9 cellular contexts compared by ENCODE assay signal in the genomic region with DNA sequence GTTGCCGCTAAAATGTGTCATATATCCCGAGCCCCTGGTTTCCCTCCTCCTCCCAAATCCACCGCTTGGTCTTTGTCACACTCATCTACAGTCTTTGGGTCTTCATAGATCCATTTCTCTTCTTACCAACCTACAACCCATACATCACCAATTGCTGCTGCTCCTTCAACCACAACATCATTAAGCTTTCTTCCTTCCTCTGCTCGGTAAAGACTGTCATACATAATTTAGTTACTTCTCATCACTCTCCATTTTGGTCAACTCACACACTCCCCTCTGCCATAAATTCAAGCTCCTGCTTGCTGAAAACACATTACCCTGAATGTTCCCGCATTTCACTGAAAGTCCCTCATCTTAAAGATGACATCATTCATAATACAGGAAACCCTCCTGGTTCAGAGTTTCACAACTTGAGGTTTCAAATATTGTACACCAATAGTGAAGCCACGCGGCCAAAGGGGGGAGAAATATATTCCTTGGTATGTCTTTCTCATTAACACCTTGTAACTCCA. TPM values are rescaled to one million over a fixed set of nuclear protein-coding genes. Genes with fewer than 3 reads are reported as not detected.
DNase-seq lines count a peak whose midpoint lies in the region; ATAC-seq and TF ChIP-seq lines count a peak whose summit lies in the region.
"Had no signal": no experiment of that assay in that cellular context is flagged by ENCODE, and none has a peak within 500 bp of the region (broad histone marks: within the 10 kb centered on the region; RNA-seq: fewer than 3 reads in every experiment).

No MANE protein-coding gene starts in this region.

- peaks cover 15% of the 10 kb centered on the region for H3K36me3 ChIP-seq in endodermal cell (ENCODE audit: control insufficient read depth, insufficient read depth, low read length)

- H3K9me3 ChIP-seq in endodermal cell (ENCODE audit: control insufficient read depth, low read length): no peaks in the 10 kb centered on the region

- peak; percentile 13 for ATAC-seq in HG03280 (IDR thresholded peaks at IDR 0.05; ENCODE audit: unreplicated experiment)
- peak; percentile 62 for ATAC-seq in activated T-helper 17 cell treated with anti-CD3 and anti-CD28 coated beads, Interleukin-2, amount 50 U/mL, for 72 hours (replicated peaks)
- ATAC-seq in stimulated activated naive CD8-positive, alpha-beta T cell treated with anti-CD3 and anti-CD28 coated beads, Interleukin-15, Interleukin-2, amounts not matched to agents 100 U/mL and 50 U/mL, for 24 hours: peak; percentile 11
- ATAC-seq: foreskin keratinocyte had no signal

- no peaks in the 10 kb centered on the region for H3K27me3 ChIP-seq in endodermal cell (ENCODE audit: control insufficient read depth, insufficient read depth, low read length, poor library complexity, severe bottlenecking)

- H3K4me1 ChIP-seq in endodermal cell (ENCODE audit: control insufficient read depth, insufficient read depth, low read length): peaks cover 6% of the 10 kb centered on the region
- H3K4me1 ChIP-seq: foreskin keratinocyte had no signal

- H3K4me1 Mint-ChIP-seq in activated T-helper 17 cell treated with anti-CD3 and anti-CD28 coated beads, Interleukin-2, amount 50 U/mL, for 72 hours: peaks cover 15% of the 10 kb centered on the region
- peaks cover 31% of the 10 kb centered on the region for H3K4me1 Mint-ChIP-seq in endodermal cell

- H3K9ac ChIP-seq in endodermal cell (ENCODE audit: extremely low read depth, low read length, poor library complexity, severe bottlenecking): no peak overlapping the region

- peak overlapping the region; percentile 60 for H3K4me3 Mint-ChIP-seq in activated T-helper 17 cell treated with anti-CD3 and anti-CD28 coated beads, Interleukin-2, amount 50 U/mL, for 72 hours
- no peak overlapping the region for H3K4me3 Mint-ChIP-seq in endodermal cell

- DNase-seq in activated CD4-positive, alpha-beta T cell treated with anti-CD3 and anti-CD28 coated beads for 4 hours: peak; percentile 13 to 20
- DNase-seq in activated CD4-positive, alpha-beta T cell treated with anti-CD3 and anti-CD28 coated beads for 1 hour: no peak
- peak; percentile 32 for DNase-seq in stimulated activated naive CD8-positive, alpha-beta T cell treated with anti-CD3 and anti-CD28 coated beads, Interleukin-15, Interleukin-2, amounts not matched to agents 100 U/mL and 50 U/mL, for 24 hours
- DNase-seq in NCI-H146 (lab: John Stamatoyannopoulos, UW) (no peak), superior temporal gyrus (ENCODE audit: extremely low spot score) (no peak), endodermal cell (no peak)

- WGBS in endodermal cell (ENCODE audit: insufficient coverage in 1 of 2, insufficient read length in 1 of 2), 2 experiments: 97 to 99% methylated on average over 5 to 7 of the region's 7 CpGs

- peaks cover 4% of the 10 kb centered on the region for H3K27me3 Mint-ChIP-seq in activated T-helper 17 cell treated with anti-CD3 and anti-CD28 coated beads, Interleukin-2, amount 50 U/mL, for 72 hours
- H3K27me3 Mint-ChIP-seq in endodermal cell (ENCODE audit: insufficient read depth): peaks cover 2% of the 10 kb centered on the region

- no peaks in the 10 kb centered on the region for H3K9me3 Mint-ChIP-seq in activated T-helper 17 cell treated with anti-CD3 and anti-CD28 coated beads, Interleukin-2, amount 50 U/mL, for 72 hours
- H3K9me3 Mint-ChIP-seq in endodermal cell: no peaks in the 10 kb centered on the region

- no peak overlapping the region for H3K27ac ChIP-seq in endodermal cell (ENCODE audit: low read depth, low read length)
- H3K27ac ChIP-seq: foreskin keratinocyte had no signal

- H3K4me3 ChIP-seq in endodermal cell (ENCODE audit: low read length): no peak overlapping the region

- H3K36me3 Mint-ChIP-seq in activated T-helper 17 cell treated with anti-CD3 and anti-CD28 coated beads, Interleukin-2, amount 50 U/mL, for 72 hours (ENCODE audit: low read depth): peaks cover 24% of the 10 kb centered on the region
- peaks cover 16% of the 10 kb centered on the region for H3K36me3 Mint-ChIP-seq in endodermal cell (ENCODE audit: low read depth)

- TF ChIP-seq CTCF in endodermal cell (conservative IDR thresholded peaks at IDR 0.05): no peak

- H3K27ac Mint-ChIP-seq in activated T-helper 17 cell treated with anti-CD3 and anti-CD28 coated beads, Interleukin-2, amount 50 U/mL, for 72 hours: peak overlapping the region; percentile 69
- no peak overlapping the region for H3K27ac Mint-ChIP-seq in endodermal cell

RNA-seq across cellular contexts. Expression of gene DCTD, which starts 1.7 kb away (rescaled TPM):
- total RNA-seq in activated T-helper 17 cell treated with anti-CD3 and anti-CD28 coated beads, Interleukin-2, amount 50 U/mL, for 72 hours: 100 to 1,000 TPM in 1 of 2 donors, 10 to 100 TPM in 1; 81.0 to 125 TPM
- total RNA-seq in endodermal cell: 100 to 1,000 TPM; 104 to 111 TPM
- 80.2 TPM for polyA plus RNA-seq in endodermal cell (2013, experiment 1 of 2)
- polyA plus RNA-seq in endodermal cell (2013, experiment 2 of 2): 68.5 TPM

Comparison
In these comparisons a context has a peak if more than half of its experiments do, and no peak if none do; other contexts are left out.
1. DNase-seq: peak in activated CD4-positive, alpha-beta T cell treated with anti-CD3 and anti-CD28 coated beads for 4 hours (2 of 2) and stimulated activated naive CD8-positive, alpha-beta T cell treated with anti-CD3 and anti-CD28 coated beads, Interleukin-15, Interleukin-2, amounts not matched to agents 100 U/mL and 50 U/mL, for 24 hours (single experiment); none in activated CD4-positive, alpha-beta T cell treated with anti-CD3 and anti-CD28 coated beads for 1 hour (single experiment), NCI-H146 (single experiment), superior temporal gyrus (single experiment) and endodermal cell (single experiment).
2. ATAC-seq: peak in every context shown above with its lines; median percentile 62 in activated T-helper 17 cell treated with anti-CD3 and anti-CD28 coated beads, Interleukin-2, amount 50 U/mL, for 72 hours; 13 in HG03280; 11 in stimulated activated naive CD8-positive, alpha-beta T cell treated with anti-CD3 and anti-CD28 coated beads, Interleukin-15, Interleukin-2, amounts not matched to agents 100 U/mL and 50 U/mL, for 24 hours.